13 cellular contexts compared by ENCODE assay signal in the genomic region with DNA sequence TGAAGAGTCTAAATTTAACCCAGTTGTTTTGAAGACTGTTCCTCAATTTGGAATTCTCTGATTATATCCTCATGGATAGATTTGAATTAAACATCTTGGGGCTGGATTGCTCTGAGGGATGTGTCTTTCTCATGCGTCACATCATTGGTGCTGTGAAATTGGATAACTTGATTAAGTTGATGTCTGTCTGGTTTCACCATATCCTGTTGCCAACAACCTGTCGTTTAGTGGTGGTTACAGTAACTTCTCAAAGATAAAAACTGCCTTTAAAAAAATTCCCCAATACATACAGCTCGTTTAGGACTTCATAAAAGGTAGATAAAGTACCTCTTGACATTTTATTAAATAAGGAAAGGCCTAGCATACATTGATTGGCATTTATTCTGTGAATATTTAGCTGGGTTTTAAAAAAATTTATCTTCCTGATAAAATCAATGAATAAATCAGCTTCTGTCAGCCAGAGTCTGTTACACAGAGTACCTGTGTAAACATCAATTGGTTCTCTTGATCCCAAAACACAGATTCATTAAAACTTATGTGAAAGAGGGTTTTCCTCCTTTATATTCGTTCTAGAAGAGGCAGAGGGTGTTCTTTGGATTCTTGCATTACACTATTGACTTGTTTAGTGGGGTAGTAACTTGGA. TPM values are rescaled to one million over a fixed set of nuclear protein-coding genes. Genes with fewer than 3 reads are reported as not detected.
DNase-seq lines count a peak whose midpoint lies in the region; ATAC-seq and TF ChIP-seq lines count a peak whose summit lies in the region.
"Had no signal": no experiment of that assay in that cellular context is flagged by ENCODE, and none has a peak within 500 bp of the region (broad histone marks: within the 10 kb centered on the region; RNA-seq: fewer than 3 reads in every experiment).

No MANE protein-coding gene starts in this region.

- peak in 1 of 2 donors; percentile 53 for ATAC-seq in CD4-positive, CD25-positive, alpha-beta regulatory T cell (ENCODE audit: low read depth in 2 of 2)
- ATAC-seq in central memory CD8-positive, alpha-beta T cell (replicated peaks; ENCODE audit: extremely low read depth, poor library complexity, severe bottlenecking) = peak; percentile 69
- peak; percentile 49 to 77 for ATAC-seq in naive thymus-derived CD8-positive, alpha-beta T cell
- no peak for ATAC-seq in HG03135 (IDR thresholded peaks at IDR 0.05; ENCODE audit: unreplicated experiment)
- no peak for ATAC-seq in stimulated activated naive B cell treated with anti-CD40 and anti-IgM and Interleukin-4, amounts not matched to agents 10 μg/mL and 1 μg/mL and 100 μg/mL, for 72 hours (replicated peaks)

- peak overlapping the region; percentile 22 to 79 (median 73) for H3K27ac Mint-ChIP-seq in CD4-positive, CD25-positive, alpha-beta regulatory T cell
- peak overlapping the region; percentile 88 for H3K27ac Mint-ChIP-seq in central memory CD8-positive, alpha-beta T cell (ENCODE audit: low read depth)
- H3K27ac Mint-ChIP-seq in naive thymus-derived CD8-positive, alpha-beta T cell = peak overlapping the region; percentile 42 to 89 (median 71)
- no peak overlapping the region for H3K27ac Mint-ChIP-seq in stimulated activated naive B cell treated with anti-CD40 and anti-IgM and Interleukin-4, amounts not matched to agents 10 μg/mL and 1 μg/mL and 100 μg/mL, for 72 hours

- intact Hi-C loops in OCI-LY7 (cut with micrococcal nuclease; ENCODE audit: unreplicated experiment) = no loop called here

- 49 to 55% methylated on average over 4 of the region's 4 CpGs for WGBS in tibial nerve, 2 donors

- peak overlapping the region; percentile 35 for H3K4me3 ChIP-seq in CD4-positive, CD25-positive, alpha-beta regulatory T cell (ENCODE audit: low read depth, low read length)
- no peak overlapping the region for H3K4me3 ChIP-seq in OCI-LY7 (ENCODE audit: low read depth, low read length, poor library complexity, severe bottlenecking)
- H3K4me3 ChIP-seq in tibial nerve = no peak overlapping the region

- no peak for TF ChIP-seq POLR2A in tibial nerve (IDR thresholded peaks at IDR 0.05)

- H3K9me3 Mint-ChIP-seq in CD4-positive, CD25-positive, alpha-beta regulatory T cell = no peaks in the 10 kb centered on the region
- no peaks in the 10 kb centered on the region for H3K9me3 Mint-ChIP-seq in central memory CD8-positive, alpha-beta T cell
- no peaks in the 10 kb centered on the region for H3K9me3 Mint-ChIP-seq in naive thymus-derived CD8-positive, alpha-beta T cell
- H3K9me3 Mint-ChIP-seq in stimulated activated naive B cell treated with anti-CD40 and anti-IgM and Interleukin-4, amounts not matched to agents 10 μg/mL and 1 μg/mL and 100 μg/mL, for 72 hours = no peaks in the 10 kb centered on the region
- H3K9me3 Mint-ChIP-seq: naive B cell had no signal

- H3K27ac ChIP-seq in CD4-positive, CD25-positive, alpha-beta regulatory T cell (ENCODE audit: insufficient read depth, low read length, poor library complexity, severe bottlenecking) = peak overlapping the region; percentile 5
- no peak overlapping the region for H3K27ac ChIP-seq in OCI-LY7 (ENCODE audit: low read depth, low read length, poor library complexity, severe bottlenecking)
- H3K27ac ChIP-seq in tibial nerve = peak overlapping the region in 2 of 4 donors; percentile 11 to 72

- POLR2A ChIA-PET in OCI-LY7 (lab: Charles Lee) = no interaction called here
- POLR2A ChIA-PET in naive thymus-derived CD8-positive, alpha-beta T cell (lab: Charles Lee) = no interaction called here

- no peaks in the 10 kb centered on the region for H3K36me3 Mint-ChIP-seq in CD4-positive, CD25-positive, alpha-beta regulatory T cell
- H3K36me3 Mint-ChIP-seq in central memory CD8-positive, alpha-beta T cell (ENCODE audit: insufficient read depth) = peaks cover 19% of the 10 kb centered on the region
- peaks cover 0 to 32% (median 0%) of the 10 kb centered on the region in 3 donors for H3K36me3 Mint-ChIP-seq in naive thymus-derived CD8-positive, alpha-beta T cell
- H3K36me3 Mint-ChIP-seq in stimulated activated naive B cell treated with anti-CD40 and anti-IgM and Interleukin-4, amounts not matched to agents 10 μg/mL and 1 μg/mL and 100 μg/mL, for 72 hours = peaks cover 8 to 14% of the 10 kb centered on the region in 2 donors
- H3K36me3 Mint-ChIP-seq: naive B cell had no signal

- H3K4me2 ChIP-seq in OCI-LY7 (ENCODE audit: low read length) = no peak overlapping the region

- H3K27me3 Mint-ChIP-seq in CD4-positive, CD25-positive, alpha-beta regulatory T cell = no peaks in the 10 kb centered on the region
- no peaks in the 10 kb centered on the region for H3K27me3 Mint-ChIP-seq in central memory CD8-positive, alpha-beta T cell
- no peaks in the 10 kb centered on the region for H3K27me3 Mint-ChIP-seq in naive thymus-derived CD8-positive, alpha-beta T cell
- no peaks in the 10 kb centered on the region for H3K27me3 Mint-ChIP-seq in stimulated activated naive B cell treated with anti-CD40 and anti-IgM and Interleukin-4, amounts not matched to agents 10 μg/mL and 1 μg/mL and 100 μg/mL, for 72 hours
- H3K27me3 Mint-ChIP-seq: naive B cell had no signal

- H4K20me1 ChIP-seq in OCI-LY7 (ENCODE audit: insufficient read depth, low read length) = peaks cover 5% of the 10 kb centered on the region; the same call in 1 of the 2 replicates

- no peak for TF ChIP-seq EP300 in tibial nerve (IDR thresholded peaks at IDR 0.05)

- H3K9me2 ChIP-seq in OCI-LY7 (ENCODE audit: insufficient read depth, low read length) = no peaks in the 10 kb centered on the region

- H3K27me3 ChIP-seq in CD4-positive, CD25-positive, alpha-beta regulatory T cell (ENCODE audit: control insufficient read depth, insufficient read depth, low read length) = no peaks in the 10 kb centered on the region
- no peaks in the 10 kb centered on the region for H3K27me3 ChIP-seq in tibial nerve

- BruUV-seq in OCI-LY7 (replicated peaks; lab: Mats Ljungman, UMichigan) = TSS peak; percentile 8

- H3K9me3 ChIP-seq in CD4-positive, CD25-positive, alpha-beta regulatory T cell (ENCODE audit: control insufficient read depth in 2 of 2, low read length in 2 of 2) = no peaks in the 10 kb centered on the region
- H3K9me3 ChIP-seq in OCI-LY7 (ENCODE audit: low read length) = no peaks in the 10 kb centered on the region
- no peaks in the 10 kb centered on the region for H3K9me3 ChIP-seq in tibial nerve

- H2AFZ ChIP-seq in OCI-LY7 (ENCODE audit: low read length) = no peak overlapping the region

- CTCF ChIA-PET in OCI-LY7 (lab: Charles Lee; ENCODE audit: unreplicated experiment) = no interaction called here

- no peak for TF ChIP-seq CTCF in OCI-LY7 (conservative IDR thresholded peaks at IDR 0.05; ENCODE audit: low read length)
- no peak for TF ChIP-seq CTCF in tibial nerve (IDR thresholded peaks at IDR 0.05)

- peak overlapping the region in 3 of 4 donors; percentile 2 to 59 (median 14) for H3K4me3 Mint-ChIP-seq in CD4-positive, CD25-positive, alpha-beta regulatory T cell
- H3K4me3 Mint-ChIP-seq in central memory CD8-positive, alpha-beta T cell = peak overlapping the region; percentile 10
- peak overlapping the region in 7 of 10 donors; percentile 16 to 50 (median 30) for H3K4me3 Mint-ChIP-seq in naive thymus-derived CD8-positive, alpha-beta T cell
- H3K4me3 Mint-ChIP-seq in stimulated activated naive B cell treated with anti-CD40 and anti-IgM and Interleukin-4, amounts not matched to agents 10 μg/mL and 1 μg/mL and 100 μg/mL, for 72 hours = no peak overlapping the region

- H3K4me1 ChIP-seq in CD4-positive, CD25-positive, alpha-beta regulatory T cell (ENCODE audit: control insufficient read depth, insufficient read depth, low read length, poor library complexity, severe bottlenecking) = peaks cover 12% of the 10 kb centered on the region
- H3K4me1 ChIP-seq in OCI-LY7 (ENCODE audit: insufficient read depth, low read length, poor library complexity, severe bottlenecking) (no peaks in the 10 kb centered on the region), tibial nerve (peaks cover 0 to 30% (median 10%) of the 10 kb centered on the region in 4 donors)

- H3K4me1 Mint-ChIP-seq in CD4-positive, CD25-positive, alpha-beta regulatory T cell = peaks cover 23 to 56% (median 37%) of the 10 kb centered on the region in 4 donors
- peaks cover 25% of the 10 kb centered on the region for H3K4me1 Mint-ChIP-seq in central memory CD8-positive, alpha-beta T cell
- H3K4me1 Mint-ChIP-seq in naive thymus-derived CD8-positive, alpha-beta T cell = peaks cover 15 to 68% (median 49%) of the 10 kb centered on the region in 4 donors
- peaks cover 17 to 47% of the 10 kb centered on the region in 2 donors for H3K4me1 Mint-ChIP-seq in stimulated activated naive B cell treated with anti-CD40 and anti-IgM and Interleukin-4, amounts not matched to agents 10 μg/mL and 1 μg/mL and 100 μg/mL, for 72 hours

- H3K79me2 ChIP-seq in OCI-LY7 (ENCODE audit: insufficient read depth, low read depth, low read length) = peaks cover 90% of the 10 kb centered on the region

- H3K36me3 ChIP-seq in CD4-positive, CD25-positive, alpha-beta regulatory T cell (ENCODE audit: control insufficient read depth, insufficient read depth, low read length) = peaks cover 5% of the 10 kb centered on the region
- peaks cover 50% of the 10 kb centered on the region for H3K36me3 ChIP-seq in OCI-LY7 (ENCODE audit: insufficient read depth, low read length)
- peaks cover 0 to under 1% (median 0%) of the 10 kb centered on the region in 3 donors for H3K36me3 ChIP-seq in tibial nerve

- no peak for DNase-seq in CD4-positive, CD25-positive, alpha-beta regulatory T cell
- DNase-seq in OCI-LY7 (ENCODE audit: low spot score) (no peak), NCI-H345 treated with DMSO at 0.1 percent for 48 hours (lab: John Stamatoyannopoulos, UW; ENCODE audit: unreplicated experiment) (no peak), tibial nerve (ENCODE audit: low spot score in 2 of 2) (no peak)
- DNase-seq in central memory CD8-positive, alpha-beta T cell (ENCODE audit: low spot score in 2 of 2) = no peak
- peak in 2 of 10 donors; percentile 12 to 26 for DNase-seq in naive thymus-derived CD8-positive, alpha-beta T cell
- no peak for DNase-seq in stimulated activated naive B cell treated with anti-CD40 and anti-IgM and Interleukin-4, amounts not matched to agents 10 μg/mL and 1 μg/mL and 100 μg/mL, for 72 hours
- DNase-seq: activated gamma-delta T cell; effector CD4-positive, alpha-beta T cell; naive B cell; NCI-H146; substantia nigra had no signal

RNA-seq across cellular contexts. Expression of gene CRCP, which starts 10.5 kb away (rescaled TPM):
- total RNA-seq in CD4-positive, CD25-positive, alpha-beta regulatory T cell = 32.5 TPM
- 10 to 100 TPM; 19.8 to 33.4 (median 27.3) TPM for polyA plus RNA-seq in CD4-positive, CD25-positive, alpha-beta regulatory T cell
- total RNA-seq in OCI-LY7 (2014; rRNA removed; shearing (Covaris generic)) = 25.1 and 47.1 TPM in 2 replicates
- total RNA-seq in OCI-LY7 (2022) (28.3 and 28.4 TPM in 2 replicates), tibial nerve (10 to 100 TPM; 23.9 to 49.4 (median 41.8) TPM)
- 10 to 100 TPM; 30.7 to 32.9 TPM for total RNA-seq in naive thymus-derived CD8-positive, alpha-beta T cell
- 10 to 100 TPM; 29.5 to 37.9 (median 36.1) TPM for polyA plus RNA-seq in naive thymus-derived CD8-positive, alpha-beta T cell

RNA-seq across cellular contexts. Expression of gene ASL, which starts 49.6 kb away (rescaled TPM):
- total RNA-seq in CD4-positive, CD25-positive, alpha-beta regulatory T cell = 15.6 TPM
- 10 to 100 TPM in 3 of 4 donors, 1 to 10 TPM in 1; 9.2 to 16.6 (median 13.2) TPM for polyA plus RNA-seq in CD4-positive, CD25-positive, alpha-beta regulatory T cell
- 21.5 and 22.2 TPM in 2 replicates for total RNA-seq in OCI-LY7 (2014; rRNA removed; shearing (Covaris generic))
- total RNA-seq in OCI-LY7 (2022) (23.2 and 25.7 TPM in 2 replicates), tibial nerve (100 to 1,000 TPM in 1 of 4 donors, 10 to 100 TPM in 3; 48.7 to 130 (median 63.3) TPM)
- 10 to 100 TPM; 15.2 to 18.6 TPM for total RNA-seq in naive thymus-derived CD8-positive, alpha-beta T cell
- polyA plus RNA-seq in naive thymus-derived CD8-positive, alpha-beta T cell = 10 to 100 TPM in 1 of 3 donors, 1 to 10 TPM in 2; 5.2 to 13.0 (median 7.6) TPM

Comparison
In these comparisons a context has a peak if more than half of its experiments do, and no peak if none do; other contexts are left out.
1. ATAC-seq: peak in central memory CD8-positive, alpha-beta T cell (single experiment) and naive thymus-derived CD8-positive, alpha-beta T cell (2 of 2); none in HG03135 (single experiment) and stimulated activated naive B cell treated with anti-CD40 and anti-IgM and Interleukin-4, amounts not matched to agents 10 μg/mL and 1 μg/mL and 100 μg/mL, for 72 hours (0 of 2).
2. H3K4me3 Mint-ChIP-seq: peak in CD4-positive, CD25-positive, alpha-beta regulatory T cell (3 of 4), central memory CD8-positive, alpha-beta T cell (single experiment) and naive thymus-derived CD8-positive, alpha-beta T cell (7 of 10); none in stimulated activated naive B cell treated with anti-CD40 and anti-IgM and Interleukin-4, amounts not matched to agents 10 μg/mL and 1 μg/mL and 100 μg/mL, for 72 hours (0 of 2).